In genomic region chr12:132491349-132491663, GRCh38 we compare ENCODE assay signal across 9 cellular contexts.
DNase-seq lines count a peak whose midpoint lies in the region; ATAC-seq and TF ChIP-seq lines count a peak whose summit lies in the region.
"Had no signal": no experiment of that assay in that cellular context is flagged by ENCODE, and none has a peak within 500 bp of the region (broad histone marks: within the 10 kb centered on the region; RNA-seq: fewer than 3 reads in every experiment).

No MANE protein-coding gene starts in this region.

- ATAC-seq in RWPE2 (ENCODE audit: low read depth), result no peak
- ATAC-seq in GM18520 (IDR thresholded peaks at IDR 0.05; ENCODE audit: unreplicated experiment), result no peak
- no peak for ATAC-seq in HG03025 (IDR thresholded peaks at IDR 0.05; ENCODE audit: low FRiP score, unreplicated experiment)

- no peaks in the 10 kb centered on the region for H3K9me3 ChIP-seq in RWPE2 (ENCODE audit: severe bottlenecking)

- H3K27me3 ChIP-seq in RWPE2 (ENCODE audit: insufficient read depth, poor library complexity, severe bottlenecking) (no peaks in the 10 kb centered on the region), rectal smooth muscle tissue (ENCODE audit: control insufficient read depth, insufficient read depth, low read length) (no peaks in the 10 kb centered on the region)

- DNase-seq in GM12865 (ENCODE audit: low read depth) (no peak), RWPE2 (ENCODE audit: low spot score) (no peak), fibroblast of mammary gland (ENCODE audit: low read depth) (no peak), NCI-H2081 treated with DMSO at 0.1 percent for 48 hours (lab: John Stamatoyannopoulos, UW) (no peak)
- no peak for DNase-seq in stimulated activated CD4-positive, alpha-beta T cell treated with anti-CD3 and anti-CD28 coated beads, Interleukin-12 subunit alpha, Interleukin-12 subunit beta, amount 100 ng/mL, for 4 hours
- DNase-seq: activated CD8-positive, alpha-beta memory T cell treated with anti-CD3 and anti-CD28 coated beads, Interleukin-2, amount 50 U/mL, for 48 hours had no signal

- no peak overlapping the region for H3K9ac ChIP-seq in rectal smooth muscle tissue (ENCODE audit: low read length)

- TF ChIP-seq CTCF in GM12865 (IDR thresholded peaks at IDR 0.05; ENCODE audit: insufficient read depth, low read depth, low read length, missing control alignments) (no peak), RWPE2 (IDR thresholded peaks at IDR 0.05; ENCODE audit: poor library complexity, severe bottlenecking) (no peak), fibroblast of mammary gland (conservative IDR thresholded peaks at IDR 0.05; ENCODE audit: control insufficient read depth, insufficient read depth, low read depth, low read length) (no peak)

- H3K36me3 ChIP-seq in RWPE2 (ENCODE audit: low read depth), result peaks cover 5% of the 10 kb centered on the region
- no peaks in the 10 kb centered on the region for H3K36me3 ChIP-seq in rectal smooth muscle tissue (ENCODE audit: control insufficient read depth, insufficient read depth, low read length)

- peak overlapping the region; percentile 74 for H3K4me3 ChIP-seq in GM12865 (ENCODE audit: low read depth, low read length)
- H3K4me3 ChIP-seq in RWPE2 (ENCODE audit: severe bottlenecking), result peak overlapping the region; percentile 65
- peak overlapping the region; percentile 63 for H3K4me3 ChIP-seq in fibroblast of mammary gland (ENCODE audit: control insufficient read depth, low read depth, low read length)
- peak overlapping the region; percentile 87 for H3K4me3 ChIP-seq in rectal smooth muscle tissue (ENCODE audit: low read length)

- H3K27ac ChIP-seq in RWPE2 (ENCODE audit: poor library complexity, severe bottlenecking) (no peak overlapping the region), rectal smooth muscle tissue (ENCODE audit: low read depth, low read length) (no peak overlapping the region)

- H3K4me1 ChIP-seq in RWPE2 (ENCODE audit: insufficient read depth, poor library complexity, severe bottlenecking) (no peaks in the 10 kb centered on the region), rectal smooth muscle tissue (ENCODE audit: control insufficient read depth, insufficient read depth, low read length) (peaks cover 20% of the 10 kb centered on the region)
